ENCODE assay signal across 8 cellular contexts in the genomic region with DNA sequence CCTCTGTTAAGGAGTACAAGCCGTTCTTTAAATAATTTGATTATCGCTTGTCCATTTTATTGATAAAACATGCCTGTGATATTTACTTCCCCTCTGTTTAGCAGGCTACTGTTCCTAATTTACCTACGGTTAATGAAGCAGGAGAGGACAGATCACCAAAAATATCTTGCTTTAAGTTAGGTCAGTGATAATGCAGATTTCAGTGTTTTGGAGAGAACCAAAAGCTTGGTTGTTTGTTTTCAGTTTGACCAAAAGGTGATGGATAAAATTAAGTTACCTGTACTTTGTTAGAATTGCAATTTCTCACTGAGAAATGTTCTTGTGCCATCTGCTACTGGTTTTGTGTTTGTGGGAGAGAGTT. TPM values are rescaled to one million over a fixed set of nuclear protein-coding genes. Genes with fewer than 3 reads are reported as not detected.
DNase-seq lines count a peak whose midpoint lies in the region; ATAC-seq and TF ChIP-seq lines count a peak whose summit lies in the region.

No MANE protein-coding gene starts in this region.

- in situ Hi-C loops in ACHN (cut with HindIII; ENCODE audit: low pct_ligation_motif_present, low pct_unique_long_range_greater_than_20kb, low sequenced_read_pairs): loop anchor here (10.0 kb wide), 1 partner anchor 147 kb away; no protein-coding TSS in a partner anchor

- 22 to 35% (median 31%) methylated on average over 3 of the region's 3 CpGs for WGBS in spleen, 5 donors

- no peak for ATAC-seq in foreskin keratinocyte
- ATAC-seq in GM21529 (IDR thresholded peaks at IDR 0.05; ENCODE audit: unreplicated experiment): no peak

- H3K4me3 ChIP-seq in WERI-Rb-1 (ENCODE audit: low read depth, low read length) (peak overlapping the region; percentile 85), spleen (peak overlapping the region in 7 of 8 donors; percentile 69 to 95 (median 84))

- H3K36me3 ChIP-seq in WERI-Rb-1 (peaks cover 12% of the 10 kb centered on the region), spleen (peaks cover 0 to 3% (median 0%) of the 10 kb centered on the region in 6 donors)

- H3K27me3 ChIP-seq in WERI-Rb-1 (ENCODE audit: insufficient read depth, low read depth, severe bottlenecking) (no peaks in the 10 kb centered on the region), foreskin keratinocyte (no peaks in the 10 kb centered on the region), spleen (replicated peaks in 1 of 7) (no peaks in the 10 kb centered on the region)

- H3K4me1 ChIP-seq in foreskin keratinocyte (peaks cover 25% of the 10 kb centered on the region), spleen (peaks cover 13 to 51% (median 41%) of the 10 kb centered on the region in 6 donors)

- DNase-seq in NCI-H2171 treated with DMSO at 0.1 percent for 48 hours (lab: John Stamatoyannopoulos, UW) (peak; percentile 47), NCI-H2171 (lab: John Stamatoyannopoulos, UW) (no peak), WERI-Rb-1 (no peak), foreskin keratinocyte (no peak), spleen (no peak), NCI-H146 (lab: John Stamatoyannopoulos, UW) (no peak), ACHN (no peak)

- intact Hi-C loops in spleen (cut with DNase I; ENCODE audit: low total_unique reads): no loop called here

- no peaks in the 10 kb centered on the region for H3K9me3 ChIP-seq in WERI-Rb-1 (ENCODE audit: severe bottlenecking)
- H3K9me3 ChIP-seq in spleen: no peaks in the 10 kb centered on the region

- H3K27ac ChIP-seq in WERI-Rb-1 (no peak overlapping the region; the same call in 1 of the 2 replicates), foreskin keratinocyte (peak overlapping the region; percentile 47), spleen (peak overlapping the region in 7 of 8 donors; percentile 85 to 96 (median 93))

- TF ChIP-seq CTCF in WERI-Rb-1 (IDR thresholded peaks at IDR 0.05; ENCODE audit: low read depth, low read length): no peak
- no peak for TF ChIP-seq CTCF in foreskin keratinocyte (conservative IDR thresholded peaks at IDR 0.05)
- no peak for TF ChIP-seq CTCF in spleen (IDR thresholded peaks at IDR 0.05 in 8 of 11, conservative IDR thresholded peaks at IDR 0.05 in 3 of 11)

- TF ChIP-seq POLR2A in spleen (IDR thresholded peaks at IDR 0.05): no peak

RNA-seq across cellular contexts. Expression of a gene that starts 1.0 kb away (rescaled TPM):
- total RNA-seq in foreskin keratinocyte: 40.6 and 56.5 TPM in 2 replicates
- 24.8 and 30.6 TPM in 2 replicates for polyA plus RNA-seq in foreskin keratinocyte
- 10 to 100 TPM; 15.8 to 27.0 (median 20.7) TPM for total RNA-seq in spleen
- polyA plus RNA-seq in spleen: 10 to 100 TPM in 1 of 3 donors, 1 to 10 TPM in 2; 7.1 to 10.1 (median 9.1) TPM

RNA-seq across cellular contexts. Expression of a gene that starts 21.5 kb away (rescaled TPM):
- total RNA-seq in foreskin keratinocyte: 0.04 TPM in 1 of 2 replicates, not detected in the other
- not detected in 2 replicates for polyA plus RNA-seq in foreskin keratinocyte
- 1 to 10 TPM in 2 of 7 donors, under 1 TPM in 5; 0.43 to 1.9 (median 0.89) TPM for total RNA-seq in spleen
- under 1 TPM; 0.10 to 0.48 (median 0.20) TPM for polyA plus RNA-seq in spleen

RNA-seq across cellular contexts. Expression of a gene that starts 31.2 kb away (rescaled TPM):
- 0.28 and 0.34 TPM in 2 replicates for total RNA-seq in foreskin keratinocyte
- polyA plus RNA-seq in foreskin keratinocyte: 0.29 and 0.48 TPM in 2 replicates
- total RNA-seq in spleen: not detected
- polyA plus RNA-seq in spleen: not detected

RNA-seq across cellular contexts. Expression of a gene that starts 45.2 kb away (rescaled TPM):
- total RNA-seq in foreskin keratinocyte (36.3 and 46.3 TPM in 2 replicates), spleen (10 to 100 TPM in 1 of 7 donors, 1 to 10 TPM in 6; 2.5 to 11.9 (median 4.0) TPM)
- polyA plus RNA-seq in foreskin keratinocyte (41.2 and 59.7 TPM in 2 replicates), spleen (10 to 100 TPM in 1 of 3 donors, 1 to 10 TPM in 2; 3.2 to 10.8 (median 4.8) TPM)
